ENCODE assay signal across 25 cellular contexts in the genomic region with DNA sequence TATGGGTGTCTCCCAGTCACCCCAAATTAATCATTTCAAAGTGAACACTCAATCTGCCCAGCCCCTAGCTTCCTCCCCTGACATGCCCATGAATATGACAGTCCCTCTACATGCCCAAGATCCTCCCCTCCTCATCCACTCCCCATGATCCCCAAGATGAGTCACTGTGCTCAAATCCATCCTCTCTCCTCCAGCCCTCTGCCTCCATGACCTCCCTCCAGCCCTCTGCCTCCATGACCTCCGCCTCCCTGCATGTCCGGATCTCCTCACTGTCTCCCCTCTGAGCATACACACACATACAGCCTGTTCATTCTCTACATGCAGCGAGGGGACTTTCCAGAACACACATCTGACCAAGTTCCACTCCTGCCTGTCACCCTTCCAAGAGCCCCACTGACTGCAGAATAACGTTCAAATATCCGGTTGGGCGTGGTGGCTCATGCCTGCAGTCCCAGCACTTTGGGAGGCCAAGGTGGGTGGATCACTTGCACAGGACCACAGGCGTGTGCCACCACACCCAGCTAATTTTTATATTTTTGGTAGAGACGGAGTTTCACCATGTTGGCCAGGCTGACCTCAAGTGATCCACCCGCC.
"Had no signal": no experiment of that assay in that cellular context is flagged by ENCODE, and none has a peak within 500 bp of the region (broad histone marks: within the 10 kb centered on the region; RNA-seq: fewer than 3 reads in every experiment).

No MANE protein-coding gene starts in this region.

- H3K4me3 ChIP-seq: colonic mucosa, pancreas, prostate gland, sigmoid colon, upper lobe of left lung, vagina had no signal

- H3K27ac ChIP-seq: colonic mucosa, epithelial cell of prostate, pancreas, prostate gland, sigmoid colon, upper lobe of left lung, vagina had no signal

- H3K9me3 ChIP-seq: colonic mucosa, pancreas, prostate gland, sigmoid colon, vagina had no signal

- ATAC-seq: activated CD8-positive, alpha-beta memory T cell treated with anti-CD3 and anti-CD28 coated beads, Interleukin-2, amount 10 ng/mL, durations not matched to agents 7 days and 5 days; activated CD8-positive, alpha-beta T cell treated with anti-CD3 and anti-CD28 coated beads, Interleukin-2, amount 10 ng/mL, durations not matched to agents 7 days and 5 days; activated naive CD4-positive, alpha-beta T cell treated with anti-CD3 and anti-CD28 coated beads, Interleukin-2, amount 50 U/mL, for 72 hours; activated T-cell treated with anti-CD3 and anti-CD28 coated beads, Interleukin-2, amount 50 U/mL, for 72 hours; left ventricle myocardium superior; stimulated activated effector memory CD8-positive, alpha-beta T cell treated with anti-CD3 and anti-CD28 coated beads, Interleukin-12 subunit alpha, Interleukin-12 subunit beta, amount 100 ng/mL, for 72 hours; stimulated activated naive CD8-positive, alpha-beta T cell treated with anti-CD3 and anti-CD28 coated beads, Interleukin-15, amount 100 ng/mL, for 72 hours; WTC11 had no signal

- H3K36me3 Mint-ChIP-seq: activated CD8-positive, alpha-beta memory T cell treated with anti-CD3 and anti-CD28 coated beads, Interleukin-2, amount 10 ng/mL, durations not matched to agents 7 days and 5 days; activated naive CD4-positive, alpha-beta T cell treated with anti-CD3 and anti-CD28 coated beads, Interleukin-2, amount 50 U/mL, for 72 hours; WTC11 had no signal

- H3K9me3 Mint-ChIP-seq: activated naive CD4-positive, alpha-beta T cell treated with anti-CD3 and anti-CD28 coated beads, Interleukin-2, amount 50 U/mL, for 72 hours; nephron progenitor cell; stimulated activated effector memory CD8-positive, alpha-beta T cell treated with anti-CD3 and anti-CD28 coated beads, Interleukin-12 subunit alpha, Interleukin-12 subunit beta, amount 100 ng/mL, for 72 hours had no signal

- H3K4me3 Mint-ChIP-seq: activated CD4-positive, alpha-beta T cell treated with anti-CD3 and anti-CD28 coated beads, Interleukin-2, amount 10 ng/mL, durations not matched to agents 7 days and 5 days; activated CD8-positive, alpha-beta memory T cell treated with anti-CD3 and anti-CD28 coated beads, Interleukin-2, amount 10 ng/mL, durations not matched to agents 7 days and 5 days; activated CD8-positive, alpha-beta T cell treated with anti-CD3 and anti-CD28 coated beads, Interleukin-2, amount 10 ng/mL, durations not matched to agents 7 days and 5 days; activated T-cell treated with anti-CD3 and anti-CD28 coated beads, Interleukin-2, amount 50 U/mL, for 72 hours; nephron progenitor cell; stimulated activated effector memory CD8-positive, alpha-beta T cell treated with anti-CD3 and anti-CD28 coated beads, Interleukin-12 subunit alpha, Interleukin-12 subunit beta, amount 100 ng/mL, for 72 hours; stimulated activated naive CD8-positive, alpha-beta T cell treated with anti-CD3 and anti-CD28 coated beads, Interleukin-15, amount 100 ng/mL, for 72 hours; WTC11 had no signal

- H3K36me3 ChIP-seq: colonic mucosa, pancreas, prostate gland, sigmoid colon, upper lobe of left lung, vagina had no signal

- H3K4me1 ChIP-seq: colonic mucosa, pancreas, prostate gland, sigmoid colon, vagina had no signal

- DNase-seq: activated CD4-positive, alpha-beta T cell treated with anti-CD3 and anti-CD28 coated beads for 1 hour; activated CD4-positive, alpha-beta T cell treated with anti-CD3 and anti-CD28 coated beads, Interleukin-2, amount 10 ng/mL, durations not matched to agents 7 days and 5 days; activated CD8-positive, alpha-beta memory T cell treated with anti-CD3 and anti-CD28 coated beads, Interleukin-2, amount 10 ng/mL, durations not matched to agents 7 days and 5 days; activated CD8-positive, alpha-beta T cell treated with anti-CD3 and anti-CD28 coated beads, Interleukin-2, amount 10 ng/mL, durations not matched to agents 7 days and 5 days; activated naive CD4-positive, alpha-beta T cell; activated T-cell treated with anti-CD3 and anti-CD28 coated beads, Interleukin-2, amount 50 U/mL, for 72 hours; cerebellar nuclear complex; colonic mucosa; effector CD8-positive, alpha-beta T cell; islet precursor cell; left ventricle myocardium superior; nephron progenitor cell; pancreas; sigmoid colon; small intestine; stimulated activated CD4-positive, alpha-beta T cell treated with anti-CD3 and anti-CD28 coated beads, Interleukin-4, amount 100 ng/mL, for 24 hours; stimulated activated naive CD8-positive, alpha-beta T cell treated with anti-CD3 and anti-CD28 coated beads, Interleukin-15, amount 100 ng/mL, for 72 hours; substantia nigra; upper lobe of left lung had no signal

- H3K27me3 ChIP-seq: colonic mucosa, pancreas, upper lobe of left lung, vagina had no signal

- H3K4me1 Mint-ChIP-seq: activated CD4-positive, alpha-beta T cell treated with anti-CD3 and anti-CD28 coated beads, Interleukin-2, amount 10 ng/mL, durations not matched to agents 7 days and 5 days; activated CD8-positive, alpha-beta memory T cell treated with anti-CD3 and anti-CD28 coated beads, Interleukin-2, amount 10 ng/mL, durations not matched to agents 7 days and 5 days; nephron progenitor cell; stimulated activated effector memory CD8-positive, alpha-beta T cell treated with anti-CD3 and anti-CD28 coated beads, Interleukin-12 subunit alpha, Interleukin-12 subunit beta, amount 100 ng/mL, for 72 hours; stimulated activated naive CD8-positive, alpha-beta T cell treated with anti-CD3 and anti-CD28 coated beads, Interleukin-15, amount 100 ng/mL, for 72 hours; WTC11 had no signal

- H3K27ac Mint-ChIP-seq: activated CD4-positive, alpha-beta T cell treated with anti-CD3 and anti-CD28 coated beads, Interleukin-2, amount 10 ng/mL, durations not matched to agents 7 days and 5 days; activated CD8-positive, alpha-beta memory T cell treated with anti-CD3 and anti-CD28 coated beads, Interleukin-2, amount 10 ng/mL, durations not matched to agents 7 days and 5 days; activated CD8-positive, alpha-beta T cell treated with anti-CD3 and anti-CD28 coated beads, Interleukin-2, amount 10 ng/mL, durations not matched to agents 7 days and 5 days; activated naive CD4-positive, alpha-beta T cell treated with anti-CD3 and anti-CD28 coated beads, Interleukin-2, amount 50 U/mL, for 72 hours; activated T-cell treated with anti-CD3 and anti-CD28 coated beads, Interleukin-2, amount 50 U/mL, for 72 hours; nephron progenitor cell; stimulated activated effector memory CD8-positive, alpha-beta T cell treated with anti-CD3 and anti-CD28 coated beads, Interleukin-12 subunit alpha, Interleukin-12 subunit beta, amount 100 ng/mL, for 72 hours; stimulated activated naive CD8-positive, alpha-beta T cell treated with anti-CD3 and anti-CD28 coated beads, Interleukin-15, amount 100 ng/mL, for 72 hours; WTC11 had no signal
